In the genomic region with DNA sequence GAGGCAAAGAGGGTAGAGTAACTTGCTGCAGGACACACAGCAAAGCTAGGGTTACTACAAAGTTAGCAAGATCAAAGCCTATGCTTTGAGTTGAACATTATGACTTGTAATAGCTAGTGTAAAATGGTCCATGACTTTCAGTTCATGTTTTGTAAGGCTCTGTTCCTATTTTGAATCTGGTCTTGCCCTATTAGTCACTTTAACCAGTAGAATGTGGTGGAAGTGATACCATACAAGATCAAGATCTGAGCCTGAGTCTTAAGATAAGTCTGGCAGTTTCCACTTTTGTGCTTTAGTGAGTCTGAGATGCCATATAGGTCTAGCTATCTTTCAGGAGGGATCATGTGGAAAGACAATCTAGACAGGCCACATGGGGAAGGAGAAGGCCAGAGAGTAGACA, we compare ENCODE assay signal across 1 cellular context.
TF ChIP-seq lines count a peak whose summit lies in the region.

No MANE protein-coding gene starts in this region.

TF ChIP-seq in GM23338, 12 proteins besides CTCF, POLR2A, EP300 and RAD21 (continued from another document):
- TF ChIP-seq ZNF462 (CRISPR knock-in tag; IDR thresholded peaks at IDR 0.05) = no peak
- TF ChIP-seq ZNF331 (CRISPR knock-in tag; IDR thresholded peaks at IDR 0.05; ENCODE audit: low read depth) = no peak
- no peak for TF ChIP-seq EZH2 (IDR thresholded peaks at IDR 0.05; ENCODE audit: low read depth, unreplicated experiment)
- TF ChIP-seq ZNF114 (CRISPR knock-in tag; IDR thresholded peaks at IDR 0.05) = no peak
- no peak for TF ChIP-seq CREB1 (CRISPR knock-in tag; IDR thresholded peaks at IDR 0.05; ENCODE audit: low read depth)
- TF ChIP-seq, protein P1, sequence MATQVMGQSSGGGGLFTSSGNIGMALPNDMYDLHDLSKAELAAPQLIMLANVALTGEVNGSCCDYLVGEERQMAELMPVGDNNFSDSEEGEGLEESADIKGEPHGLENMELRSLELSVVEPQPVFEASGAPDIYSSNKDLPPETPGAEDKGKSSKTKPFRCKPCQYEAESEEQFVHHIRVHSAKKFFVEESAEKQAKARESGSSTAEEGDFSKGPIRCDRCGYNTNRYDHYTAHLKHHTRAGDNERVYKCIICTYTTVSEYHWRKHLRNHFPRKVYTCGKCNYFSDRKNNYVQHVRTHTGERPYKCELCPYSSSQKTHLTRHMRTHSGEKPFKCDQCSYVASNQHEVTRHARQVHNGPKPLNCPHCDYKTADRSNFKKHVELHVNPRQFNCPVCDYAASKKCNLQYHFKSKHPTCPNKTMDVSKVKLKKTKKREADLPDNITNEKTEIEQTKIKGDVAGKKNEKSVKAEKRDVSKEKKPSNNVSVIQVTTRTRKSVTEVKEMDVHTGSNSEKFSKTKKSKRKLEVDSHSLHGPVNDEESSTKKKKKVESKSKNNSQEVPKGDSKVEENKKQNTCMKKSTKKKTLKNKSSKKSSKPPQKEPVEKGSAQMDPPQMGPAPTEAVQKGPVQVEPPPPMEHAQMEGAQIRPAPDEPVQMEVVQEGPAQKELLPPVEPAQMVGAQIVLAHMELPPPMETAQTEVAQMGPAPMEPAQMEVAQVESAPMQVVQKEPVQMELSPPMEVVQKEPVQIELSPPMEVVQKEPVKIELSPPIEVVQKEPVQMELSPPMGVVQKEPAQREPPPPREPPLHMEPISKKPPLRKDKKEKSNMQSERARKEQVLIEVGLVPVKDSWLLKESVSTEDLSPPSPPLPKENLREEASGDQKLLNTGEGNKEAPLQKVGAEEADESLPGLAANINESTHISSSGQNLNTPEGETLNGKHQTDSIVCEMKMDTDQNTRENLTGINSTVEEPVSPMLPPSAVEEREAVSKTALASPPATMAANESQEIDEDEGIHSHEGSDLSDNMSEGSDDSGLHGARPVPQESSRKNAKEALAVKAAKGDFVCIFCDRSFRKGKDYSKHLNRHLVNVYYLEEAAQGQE (IDR thresholded peaks at IDR 0.05; ENCODE audit: unreplicated experiment) = no peak
- no peak for TF ChIP-seq EZH2phosphoT487 (IDR thresholded peaks at IDR 0.05; ENCODE audit: unreplicated experiment)
- no peak for TF ChIP-seq STAT1 (IDR thresholded peaks at IDR 0.05; ENCODE audit: unreplicated experiment)
TF ChIP-seq in GM23338: peak in this region for 0.
